Comparison of ENCODE assay signal across 19 cellular contexts in the genomic region with DNA sequence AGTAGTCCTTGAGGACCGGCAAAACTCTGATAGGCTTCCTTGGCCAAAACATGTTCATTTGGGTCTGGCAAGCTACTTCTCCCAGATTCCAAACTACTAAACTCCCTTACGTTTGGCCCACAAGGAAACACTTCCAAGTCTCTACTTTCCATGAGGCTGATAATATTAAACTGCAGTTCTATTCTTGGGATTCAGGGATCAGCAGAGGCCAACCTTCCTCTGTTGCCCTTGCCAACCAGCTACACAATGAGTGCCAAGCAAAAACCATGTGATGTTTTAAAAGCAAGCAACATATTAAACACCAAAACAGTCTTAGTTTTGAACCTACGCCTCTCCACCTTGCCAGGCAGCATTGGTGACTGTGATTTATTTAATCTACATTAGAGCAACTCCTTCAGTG.
DNase-seq lines count a peak whose midpoint lies in the region; ATAC-seq, FAIRE-seq and TF ChIP-seq lines count a peak whose summit lies in the region.
"Had no signal": no experiment of that assay in that cellular context is flagged by ENCODE, and none has a peak within 500 bp of the region (broad histone marks: within the 10 kb centered on the region; RNA-seq: fewer than 3 reads in every experiment).

No MANE protein-coding gene starts in this region.

- ATAC-seq in right cardiac atrium (peak; percentile 87 to 93), HG03432 (IDR thresholded peaks at IDR 0.05; ENCODE audit: unreplicated experiment) (no peak), upper lobe of left lung (ENCODE audit: low FRiP score in 2 of 2) (no peak)
- ATAC-seq: foreskin keratinocyte had no signal

- H3K27ac ChIP-seq in endothelial cell of umbilical vein (ENCODE audit: insufficient read depth, low read depth, low read length) (no peak overlapping the region), right cardiac atrium (ENCODE audit: low read length) (peak overlapping the region; percentile 89), upper lobe of left lung (no peak overlapping the region)
- H3K27ac ChIP-seq: BLaER1 treated with 17β-estradiol and CSF1 and Interleukin-3, amounts not matched to agents 10 nM and 100 nM; foreskin keratinocyte; neutrophil; SJSA1 had no signal

- no peak for TF ChIP-seq CTCF in endothelial cell of umbilical vein (IDR thresholded peaks at IDR 0.05; ENCODE audit: extremely low read depth in 1 of 2, insufficient read depth in 1 of 2, low read depth in 1 of 2, low read length in 2 of 2)
- TF ChIP-seq CTCF in osteocyte (IDR thresholded peaks at IDR 0.05): no peak
- TF ChIP-seq CTCF in upper lobe of left lung (IDR thresholded peaks at IDR 0.05): no peak

- BruUV-seq in endothelial cell of umbilical vein (replicated peaks; lab: Mats Ljungman, UMichigan): no TSS peak

- whole genome bisulfite sequencing in right cardiac atrium: 26% methylated on average over 3 of the region's 3 CpGs
- 81 to 90% methylated on average over 3 of the region's 3 CpGs for WGBS in upper lobe of left lung, 2 donors

- TF ChIP-seq POLR2A in endothelial cell of umbilical vein (IDR thresholded peaks at IDR 0.05; ENCODE audit: low read depth, low read length) (no peak), upper lobe of left lung (IDR thresholded peaks at IDR 0.05) (no peak)

- H3K9me3 Mint-ChIP-seq in osteocyte (ENCODE audit: unreplicated experiment): no peaks in the 10 kb centered on the region
- H3K9me3 Mint-ChIP-seq: activated CD4-positive, alpha-beta T cell treated with anti-CD3 and anti-CD28 coated beads, Interleukin-2, amount 10 ng/mL, durations not matched to agents 24 days and 14 days; activated naive CD8-positive, alpha-beta T cell treated with anti-CD3 and anti-CD28 coated beads, Interleukin-2, amount 10 ng/mL, durations not matched to agents 7 days and 5 days; activated T-helper 2 cell treated with anti-CD3 and anti-CD28 coated beads, Interferon-gamma antibody, Interleukin-2, Interleukin-4, amounts not matched to agents 10 μg/mL and 5 μg/mL and 100 μg/mL, durations not matched to agents 14 hours and 24 hours and 36 hours had no signal

- no peaks in the 10 kb centered on the region for H3K9me3 ChIP-seq in endothelial cell of umbilical vein (replicated peaks; ENCODE audit: control insufficient read depth, insufficient read depth, low read length)
- H3K9me3 ChIP-seq in right cardiac atrium (ENCODE audit: control insufficient read depth, low read length): no peaks in the 10 kb centered on the region
- H3K9me3 ChIP-seq in upper lobe of left lung: no peaks in the 10 kb centered on the region
- H3K9me3 ChIP-seq: BLaER1 treated with 17β-estradiol and CSF1 and Interleukin-3, amounts not matched to agents 10 nM and 100 nM; neutrophil; SJSA1 had no signal

- intact Hi-C loops in endothelial cell of umbilical vein (cut with micrococcal nuclease): no loop called here
- intact Hi-C loops in right cardiac atrium (cut with DNase I): no loop called here

- H2AFZ ChIP-seq in endothelial cell of umbilical vein (ENCODE audit: low read depth, low read length): no peak overlapping the region

- H3K4me3 Mint-ChIP-seq in osteocyte (ENCODE audit: unreplicated experiment): no peak overlapping the region
- H3K4me3 Mint-ChIP-seq: activated CD4-positive, alpha-beta T cell treated with anti-CD3 and anti-CD28 coated beads, Interleukin-2, amount 10 ng/mL, durations not matched to agents 24 days and 14 days; activated naive CD8-positive, alpha-beta T cell treated with anti-CD3 and anti-CD28 coated beads, Interleukin-2, amount 10 ng/mL, durations not matched to agents 7 days and 5 days had no signal

- H3K27me3 Mint-ChIP-seq in osteocyte (ENCODE audit: unreplicated experiment): no peaks in the 10 kb centered on the region

- no peaks in the 10 kb centered on the region for H4K20me1 ChIP-seq in endothelial cell of umbilical vein (replicated peaks; ENCODE audit: control insufficient read depth, extremely low read depth, insufficient read depth, low read length)
- H4K20me1 ChIP-seq: BLaER1 treated with 17β-estradiol and CSF1 and Interleukin-3, amounts not matched to agents 10 nM and 100 nM had no signal

- POLR2A ChIA-PET in endothelial cell of umbilical vein (lab: Charles Lee): no interaction called here

- H3K36me3 ChIP-seq in endothelial cell of umbilical vein (ENCODE audit: control insufficient read depth in 2 of 2, extremely low read depth in 1 of 2, insufficient read depth in 2 of 2, low read length in 2 of 2): no peaks in the 10 kb centered on the region
- H3K36me3 ChIP-seq in upper lobe of left lung: no peaks in the 10 kb centered on the region
- H3K36me3 ChIP-seq: BLaER1 treated with 17β-estradiol and CSF1 and Interleukin-3, amounts not matched to agents 10 nM and 100 nM; brain microvascular endothelial cell; neutrophil; SJSA1 had no signal

- peaks cover 40% of the 10 kb centered on the region for H3K4me1 Mint-ChIP-seq in osteocyte (ENCODE audit: unreplicated experiment)
- H3K4me1 Mint-ChIP-seq: activated CD4-positive, alpha-beta T cell treated with anti-CD3 and anti-CD28 coated beads, Interleukin-2, amount 10 ng/mL, durations not matched to agents 24 days and 14 days; activated naive CD8-positive, alpha-beta T cell treated with anti-CD3 and anti-CD28 coated beads, Interleukin-2, amount 10 ng/mL, durations not matched to agents 7 days and 5 days had no signal

- CTCF ChIA-PET in endothelial cell of umbilical vein (lab: Charles Lee): no interaction called here

- H3K79me2 ChIP-seq in endothelial cell of umbilical vein (ENCODE audit: control insufficient read depth, insufficient read depth, low read length): no peaks in the 10 kb centered on the region

- DNase-seq in Ammon's horn (ENCODE audit: low spot score) (peak; percentile 38), endothelial cell of umbilical vein (ENCODE audit: low read depth, low spot score) (peak; percentile 25), right cardiac atrium (peak in 2 of 3 donors; percentile 43 to 61), osteocyte (ENCODE audit: extremely low spot score, unreplicated experiment) (no peak), upper lobe of left lung (no peak), HTR-8/SVneo (ENCODE audit: insufficient read length, low spot score) (no peak), HUDEP-2 (lab: John Stamatoyannopoulos, UW; ENCODE audit: unreplicated experiment in 76 of 76) (no peak)
- DNase-seq: activated CD4-positive, alpha-beta T cell treated with anti-CD3 and anti-CD28 coated beads, Interleukin-2, amount 10 ng/mL, durations not matched to agents 24 days and 14 days; activated naive CD8-positive, alpha-beta T cell treated with anti-CD3 and anti-CD28 coated beads, Interleukin-2, amount 10 ng/mL, durations not matched to agents 7 days and 5 days; brain microvascular endothelial cell; foreskin keratinocyte; NCI-H1105 had no signal

- H3K9me1 ChIP-seq in endothelial cell of umbilical vein (replicated peaks; ENCODE audit: control insufficient read depth, extremely low read depth, insufficient read depth, low read length): no peaks in the 10 kb centered on the region

- no peak overlapping the region for H3K9ac ChIP-seq in endothelial cell of umbilical vein (replicated peaks; ENCODE audit: extremely low read depth, insufficient read depth, low read length)
- H3K9ac ChIP-seq: BLaER1 treated with 17β-estradiol and CSF1 and Interleukin-3, amounts not matched to agents 10 nM and 100 nM had no signal

- H3K27me3 ChIP-seq in endothelial cell of umbilical vein (ENCODE audit: control insufficient read depth in 2 of 2, insufficient read depth in 2 of 2, low read length in 2 of 2) (no peaks in the 10 kb centered on the region), right cardiac atrium (ENCODE audit: control insufficient read depth, insufficient read depth) (no peaks in the 10 kb centered on the region), upper lobe of left lung (no peaks in the 10 kb centered on the region)
- H3K27me3 ChIP-seq: BLaER1 treated with 17β-estradiol and CSF1 and Interleukin-3, amounts not matched to agents 10 nM and 100 nM; brain microvascular endothelial cell; neutrophil had no signal

- FAIRE-seq in endothelial cell of umbilical vein (lab: Jason Lieb, UNC): no peak
- FAIRE-seq in HTR-8/SVneo (lab: Jason Lieb, UNC): no peak
- FAIRE-seq: GM18507, keratinocyte had no signal

- dilution Hi-C loops in endothelial cell of umbilical vein (cut with MboI; ENCODE audit: extremely low pct_ligation_motif_present, low sequenced_read_pairs): no loop called here

- H3K27ac Mint-ChIP-seq in osteocyte (ENCODE audit: unreplicated experiment): peak overlapping the region; percentile 96
- H3K27ac Mint-ChIP-seq: activated CD4-positive, alpha-beta T cell treated with anti-CD3 and anti-CD28 coated beads, Interleukin-2, amount 10 ng/mL, durations not matched to agents 24 days and 14 days; activated naive CD8-positive, alpha-beta T cell treated with anti-CD3 and anti-CD28 coated beads, Interleukin-2, amount 10 ng/mL, durations not matched to agents 7 days and 5 days; activated T-helper 2 cell treated with anti-CD3 and anti-CD28 coated beads, Interferon-gamma antibody, Interleukin-2, Interleukin-4, amounts not matched to agents 10 μg/mL and 5 μg/mL and 100 μg/mL, durations not matched to agents 14 hours and 24 hours and 36 hours had no signal

- no peak for TF ChIP-seq EP300 in upper lobe of left lung (IDR thresholded peaks at IDR 0.05)

- H3K4me1 ChIP-seq in endothelial cell of umbilical vein (ENCODE audit: control insufficient read depth, extremely low read depth, insufficient read depth, low read length) (no peaks in the 10 kb centered on the region), right cardiac atrium (ENCODE audit: control insufficient read depth, insufficient read depth, low read length) (peaks cover 5% of the 10 kb centered on the region), upper lobe of left lung (no peaks in the 10 kb centered on the region)
- H3K4me1 ChIP-seq: foreskin keratinocyte, SJSA1 had no signal

- no peak overlapping the region for H3K4me2 ChIP-seq in endothelial cell of umbilical vein (ENCODE audit: insufficient read depth, low read length)
- H3K4me2 ChIP-seq: BLaER1 treated with 17β-estradiol and CSF1 and Interleukin-3, amounts not matched to agents 10 nM and 100 nM had no signal

- H3K36me3 Mint-ChIP-seq in osteocyte (ENCODE audit: unreplicated experiment): no peaks in the 10 kb centered on the region
- H3K36me3 Mint-ChIP-seq: activated naive CD8-positive, alpha-beta T cell treated with anti-CD3 and anti-CD28 coated beads, Interleukin-2, amount 10 ng/mL, durations not matched to agents 7 days and 5 days had no signal

- H3K4me3 ChIP-seq in endothelial cell of umbilical vein (replicated peaks in 1 of 3; ENCODE audit: insufficient read depth in 1 of 3, low read depth in 1 of 3, low read length in 3 of 3) (no peak overlapping the region), right cardiac atrium (ENCODE audit: low read length) (no peak overlapping the region), upper lobe of left lung (no peak overlapping the region)
- H3K4me3 ChIP-seq: BLaER1 treated with 17β-estradiol and CSF1 and Interleukin-3, amounts not matched to agents 10 nM and 100 nM; SJSA1 had no signal

TF ChIP-seq in endothelial cell of umbilical vein, 7 proteins besides CTCF, POLR2A, EP300 and RAD21 (continues in another document):
- no peak for TF ChIP-seq MYC (IDR thresholded peaks at IDR 0.05; ENCODE audit: low read depth, low read length)
- TF ChIP-seq, protein P1, sequence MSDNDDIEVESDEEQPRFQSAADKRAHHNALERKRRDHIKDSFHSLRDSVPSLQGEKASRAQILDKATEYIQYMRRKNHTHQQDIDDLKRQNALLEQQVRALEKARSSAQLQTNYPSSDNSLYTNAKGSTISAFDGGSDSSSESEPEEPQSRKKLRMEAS (IDR thresholded peaks at IDR 0.05; ENCODE audit: insufficient read depth, insufficient read length): no peak

Comparison
In these comparisons a context has a peak if more than half of its experiments do, and no peak if none do; other contexts are left out.
1. DNase-seq: peak in Ammon's horn (single experiment), endothelial cell of umbilical vein (single experiment) and right cardiac atrium (2 of 3); none in osteocyte (single experiment), upper lobe of left lung (0 of 2), HTR-8/SVneo (single experiment) and HUDEP-2 (0 of 76).
2. ATAC-seq: peak in right cardiac atrium (2 of 2); none in HG03432 (single experiment) and upper lobe of left lung (0 of 2).